15 cellular contexts compared by ENCODE assay signal in genomic region chr5:39178856-39179255, GRCh38. TPM values are rescaled to one million over a fixed set of nuclear protein-coding genes. Genes with fewer than 3 reads are reported as not detected.
DNase-seq lines count a peak whose midpoint lies in the region; ATAC-seq and FAIRE-seq lines count a peak whose summit lies in the region.
"Had no signal": no experiment of that assay in that cellular context is flagged by ENCODE, and none has a peak within 500 bp of the region (broad histone marks: within the 10 kb centered on the region; RNA-seq: fewer than 3 reads in every experiment).

No MANE protein-coding gene starts in this region.

- ATAC-seq in GM18858 (IDR thresholded peaks at IDR 0.05; ENCODE audit: unreplicated experiment): no peak
- ATAC-seq in GM21825 (IDR thresholded peaks at IDR 0.05; ENCODE audit: unreplicated experiment): no peak
- ATAC-seq: gastroesophageal sphincter, pancreas had no signal

- peaks cover 96% of the 10 kb centered on the region for H3K4me1 Mint-ChIP-seq in activated CD4-positive, alpha-beta T cell treated with anti-CD3 and anti-CD28 coated beads, Interleukin-2, amount 10 ng/mL, durations not matched to agents 7 days and 5 days
- peaks cover 96% of the 10 kb centered on the region for H3K4me1 Mint-ChIP-seq in activated naive CD8-positive, alpha-beta T cell (ENCODE audit: low read depth)

- CTCF ChIA-PET in activated CD4-positive, alpha-beta T cell treated with anti-CD3 and anti-CD28 coated beads, Interleukin-2, amount 10 ng/mL, durations not matched to agents 7 days and 5 days (lab: Charles Lee): interaction anchor here (0.7 to 4.4 kb wide), 7 partner anchors 10 to 79 kb away, joined by 3 to 17 read pairs (median 4); no protein-coding TSS in a partner anchor

- H3K9me3 ChIP-seq in small intestine (ENCODE audit: control insufficient read depth, low read depth): no peaks in the 10 kb centered on the region
- H3K9me3 ChIP-seq: colonic mucosa, gastroesophageal sphincter, pancreas had no signal

- no peak overlapping the region for H3K4me3 ChIP-seq in small intestine (ENCODE audit: low read depth in 1 of 2, low read length in 2 of 2)
- H3K4me3 ChIP-seq: colonic mucosa, gastroesophageal sphincter, left ventricle myocardium inferior, pancreas had no signal

- FAIRE-seq in small intestine (lab: Jason Lieb, UNC): no peak
- FAIRE-seq: A204.1, pancreas had no signal

- H3K4me1 ChIP-seq in small intestine (ENCODE audit: control insufficient read depth in 2 of 2, insufficient read depth in 1 of 2, low read depth in 1 of 2, low read length in 1 of 2): peaks cover 0 to 4% of the 10 kb centered on the region in 2 donors
- H3K4me1 ChIP-seq: colonic mucosa, gastroesophageal sphincter, left ventricle myocardium inferior, pancreas had no signal

- H3K27me3 Mint-ChIP-seq in activated CD4-positive, alpha-beta T cell treated with anti-CD3 and anti-CD28 coated beads, Interleukin-2, amount 10 ng/mL, durations not matched to agents 7 days and 5 days: no peaks in the 10 kb centered on the region
- H3K27me3 Mint-ChIP-seq in activated naive CD8-positive, alpha-beta T cell: no peaks in the 10 kb centered on the region

- no peaks in the 10 kb centered on the region for H3K36me3 ChIP-seq in small intestine (ENCODE audit: control insufficient read depth in 2 of 2, insufficient read depth in 2 of 2, low read length in 2 of 2)
- H3K36me3 ChIP-seq: colonic mucosa, gastroesophageal sphincter, left ventricle myocardium inferior, pancreas had no signal

- H3K36me3 Mint-ChIP-seq in activated CD4-positive, alpha-beta T cell treated with anti-CD3 and anti-CD28 coated beads, Interleukin-2, amount 10 ng/mL, durations not matched to agents 7 days and 5 days (ENCODE audit: low read depth): peaks cover 75% of the 10 kb centered on the region
- peaks cover 6% of the 10 kb centered on the region for H3K36me3 Mint-ChIP-seq in activated naive CD8-positive, alpha-beta T cell

- POLR2A ChIA-PET in activated CD4-positive, alpha-beta T cell treated with anti-CD3 and anti-CD28 coated beads, Interleukin-2, amount 10 ng/mL, durations not matched to agents 7 days and 5 days (lab: Charles Lee): interaction anchor here (0.6 kb wide), 1 partner anchor 29 kb away, joined by 3 read pairs; no protein-coding TSS in a partner anchor

- H3K9me3 Mint-ChIP-seq in activated CD4-positive, alpha-beta T cell treated with anti-CD3 and anti-CD28 coated beads, Interleukin-2, amount 10 ng/mL, durations not matched to agents 7 days and 5 days: no peaks in the 10 kb centered on the region
- H3K9me3 Mint-ChIP-seq in activated naive CD8-positive, alpha-beta T cell (ENCODE audit: low read depth): no peaks in the 10 kb centered on the region

- WGBS in small intestine, 3 donors: 66 to 82% (median 68%) methylated on average over 8 of the region's 8 CpGs

- H3K27me3 ChIP-seq in small intestine (ENCODE audit: control insufficient read depth in 2 of 2, insufficient read depth in 2 of 2, low read length in 2 of 2): no peaks in the 10 kb centered on the region
- H3K27me3 ChIP-seq: colonic mucosa, gastroesophageal sphincter, pancreas had no signal

- DNase-seq in activated CD4-positive, alpha-beta T cell treated with anti-CD3 and anti-CD28 coated beads, Interleukin-2, amount 10 ng/mL, durations not matched to agents 7 days and 5 days: no peak
- DNase-seq in activated CD4-positive, alpha-beta T cell treated with anti-CD3 and anti-CD28 coated beads, Interleukin-2, amount 50 U/mL, for 48 hours: no peak
- DNase-seq in NCI-H526 treated with DMSO at 0.1 percent for 48 hours (lab: John Stamatoyannopoulos, UW): peak; percentile 91
- no peak for DNase-seq in small intestine
- no peak for DNase-seq in RPMI8226
- DNase-seq: colonic mucosa; left ventricle myocardium inferior; NK-92 treated with Interleukin-12 subunit alpha and Interleukin-12 subunit beta, amount 100 ng/mL, for 24 hours; pancreas had no signal

- peak overlapping the region; percentile 71 for H3K4me3 Mint-ChIP-seq in activated CD4-positive, alpha-beta T cell treated with anti-CD3 and anti-CD28 coated beads, Interleukin-2, amount 10 ng/mL, durations not matched to agents 7 days and 5 days
- peak overlapping the region; percentile 84 for H3K4me3 Mint-ChIP-seq in activated naive CD8-positive, alpha-beta T cell

- peak overlapping the region; percentile 93 for H3K27ac Mint-ChIP-seq in activated CD4-positive, alpha-beta T cell treated with anti-CD3 and anti-CD28 coated beads, Interleukin-2, amount 10 ng/mL, durations not matched to agents 7 days and 5 days
- peak overlapping the region; percentile 91 for H3K27ac Mint-ChIP-seq in activated naive CD8-positive, alpha-beta T cell

- H3K27ac ChIP-seq in small intestine (ENCODE audit: low read depth in 1 of 2, low read length in 1 of 2): peak overlapping the region; percentile 44 to 63
- H3K27ac ChIP-seq: epithelial cell of prostate, gastroesophageal sphincter, left ventricle myocardium inferior, pancreas had no signal

RNA-seq across cellular contexts. Expression of gene FYB1, which starts 40.5 kb away (rescaled TPM):
- total RNA-seq in activated CD4-positive, alpha-beta T cell treated with anti-CD3 and anti-CD28 coated beads, Interleukin-2, amount 10 ng/mL, durations not matched to agents 7 days and 5 days: 100 to 1,000 TPM; 396 to 480 TPM
- 10 to 100 TPM in 1 of 3 donors, 1 to 10 TPM in 2; 3.5 to 12.4 (median 3.6) TPM for polyA plus RNA-seq in small intestine
